Comparison of ENCODE assay signal across 29 cellular contexts in the genomic region with DNA sequence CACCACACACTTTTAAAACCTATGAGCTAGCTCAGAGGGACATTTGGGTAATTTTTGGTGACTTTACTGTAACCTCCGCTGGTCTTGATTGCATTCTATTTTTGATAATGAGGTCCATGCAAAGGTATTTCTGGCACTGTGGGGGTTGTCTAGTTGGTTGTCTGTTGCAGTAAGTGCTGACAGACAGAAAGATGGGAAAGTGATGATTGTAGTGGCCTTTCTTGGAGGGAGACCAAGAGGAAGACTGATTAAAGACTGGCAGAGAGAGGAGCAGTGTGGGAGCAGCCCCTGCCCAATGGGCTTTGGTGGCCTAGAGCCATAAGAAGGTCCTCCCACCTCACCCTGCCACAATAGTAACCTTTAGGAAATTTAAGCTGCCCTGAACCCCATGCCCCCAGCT.
"Had no signal": no experiment of that assay in that cellular context is flagged by ENCODE, and none has a peak within 500 bp of the region (broad histone marks: within the 10 kb centered on the region; RNA-seq: fewer than 3 reads in every experiment).

No MANE protein-coding gene starts in this region.

- H3K4me2 ChIP-seq: KMS-11 had no signal

- H3K27me3 ChIP-seq: ascending aorta, cardiac muscle cell, Peyer's patch had no signal

- H3K4me3 ChIP-seq: ascending aorta, cardiac muscle cell, Peyer's patch, SJCRH30, SK-N-MC had no signal

- H3K27ac ChIP-seq: ascending aorta, cardiac muscle cell, KMS-11, Peyer's patch, SJCRH30, SK-N-MC had no signal

- H3K9me3 ChIP-seq: ascending aorta, Peyer's patch, SJCRH30 had no signal

- ATAC-seq: activated CD8-positive, alpha-beta T cell treated with anti-CD3 and anti-CD28 coated beads for 36 hours; activated T-cell treated with anti-CD3 and anti-CD28 coated beads, Interleukin-2, amount 50 U/mL, for 72 hours; activated T-helper 17 cell treated with anti-CD3 and anti-CD28 coated beads, Interleukin-2, amount 50 U/mL, for 72 hours; PC-3 had no signal

- DNase-seq: activated CD4-positive, alpha-beta T cell treated with anti-CD3 and anti-CD28 coated beads, Interleukin-2, amount 10 ng/mL, durations not matched to agents 24 days and 14 days; activated CD4-positive, alpha-beta T cell treated with anti-CD3 and anti-CD28 coated beads, Interleukin-2, amount 50 U/mL, for 4 hours; activated CD8-positive, alpha-beta T cell treated with anti-CD3 and anti-CD28 coated beads for 36 hours; activated effector memory CD4-positive, alpha-beta T cell treated with anti-CD3 and anti-CD28 coated beads, Interleukin-2, amount 50 U/mL, for 16 hours; activated naive CD4-positive, alpha-beta T cell; activated naive CD8-positive, alpha-beta T cell treated with anti-CD3 and anti-CD28 coated beads, Interleukin-2, amount 10 ng/mL, durations not matched to agents 7 days and 5 days; activated T-cell treated with anti-CD3 and anti-CD28 coated beads, Interleukin-2, amount 50 U/mL, for 1 hour; activated T-cell treated with anti-CD3 and anti-CD28 coated beads, Interleukin-2, amount 50 U/mL, for 72 hours; amygdala; MM.1S; MV-4-11; NCI-H1092; NCI-H1436 treated with DMSO at 0.1 percent for 48 hours; NCI-H1694 treated with DMSO at 0.1 percent for 48 hours; NCI-H2029; NCI-H345; NCI-H510A; NCI-H526; NCI-H748 treated with DMSO at 0.1 percent for 48 hours; NK-92 treated with Interleukin-12 subunit alpha and Interleukin-12 subunit beta, amount 100 ng/mL, for 24 hours; PC-3; Peyer's patch; RPMI8226; SJCRH30 had no signal

- H3K36me3 ChIP-seq: ascending aorta, cardiac muscle cell, Peyer's patch, SJCRH30 had no signal

- H3K9ac ChIP-seq: KMS-11 had no signal

- H3K4me1 ChIP-seq: ascending aorta, Peyer's patch, SJCRH30 had no signal
